Comparison of ENCODE assay signal across 11 cellular contexts in genomic region chr17:47687748-47688147, GRCh38. TPM values are rescaled to one million over a fixed set of nuclear protein-coding genes. Genes with fewer than 3 reads are reported as not detected.
DNase-seq lines count a peak whose midpoint lies in the region; ATAC-seq and TF ChIP-seq lines count a peak whose summit lies in the region.
"Had no signal": no experiment of that assay in that cellular context is flagged by ENCODE, and none has a peak within 500 bp of the region (broad histone marks: within the 10 kb centered on the region; RNA-seq: fewer than 3 reads in every experiment).

No MANE protein-coding gene starts in this region.

- CTCF ChIA-PET in activated CD8-positive, alpha-beta memory T cell treated with anti-CD3 and anti-CD28 coated beads, Interleukin-2, amount 10 ng/mL, durations not matched to agents 7 days and 5 days (lab: Charles Lee): interaction anchor here (0.9 to 2.5 kb wide), 11 partner anchors 9 to 134 kb away, joined by 3 to 11 read pairs (median 3); partner anchors contain the start of genes OSBPL7 and TBX21

- 79% methylated on average over 1 of the region's 1 CpG for WGBS in hepatocyte (ENCODE audit: low lambda C conversion rate, missing lambda C conversion rate)

- H3K4me3 ChIP-seq in RWPE2 (ENCODE audit: severe bottlenecking) (no peak overlapping the region), hepatocyte (no peak overlapping the region)
- H3K4me3 ChIP-seq: colonic mucosa had no signal

- peak; percentile 51 for DNase-seq in activated CD8-positive, alpha-beta memory T cell treated with anti-CD3 and anti-CD28 coated beads, Interleukin-2, amount 50 U/mL, for 48 hours
- DNase-seq in activated CD8-positive, alpha-beta memory T cell treated with anti-CD3 and anti-CD28 coated beads, Interleukin-2, amount 10 ng/mL, durations not matched to agents 7 days and 5 days: no peak
- no peak for DNase-seq in RWPE2 (ENCODE audit: low spot score)
- no peak for DNase-seq in hepatocyte (ENCODE audit: low spot score)
- peak; percentile 24 for DNase-seq in stimulated activated CD8-positive, alpha-beta memory T cell treated with anti-CD3 and anti-CD28 coated beads, Interleukin-4, amount 100 ng/mL, for 48 hours
- no peak for DNase-seq in NCI-H146 (lab: John Stamatoyannopoulos, UW)
- DNase-seq in NCI-H146 treated with DMSO at 0.1 percent for 48 hours (lab: John Stamatoyannopoulos, UW; ENCODE audit: unreplicated experiment): no peak
- DNase-seq: colonic mucosa, NCI-H2081 treated with DMSO at 0.1 percent for 48 hours, right cardiac atrium had no signal

- no peak overlapping the region for H3K4me2 ChIP-seq in hepatocyte

- H3K4me1 Mint-ChIP-seq in activated CD8-positive, alpha-beta memory T cell treated with anti-CD3 and anti-CD28 coated beads, Interleukin-2, amount 10 ng/mL, durations not matched to agents 7 days and 5 days: peaks cover 21% of the 10 kb centered on the region

- TF ChIP-seq CTCF in RWPE2 (IDR thresholded peaks at IDR 0.05; ENCODE audit: poor library complexity, severe bottlenecking) (no peak), hepatocyte (IDR thresholded peaks at IDR 0.05; ENCODE audit: poor library complexity) (no peak)

- no peaks in the 10 kb centered on the region for H3K9me3 Mint-ChIP-seq in activated CD8-positive, alpha-beta memory T cell treated with anti-CD3 and anti-CD28 coated beads, Interleukin-2, amount 10 ng/mL, durations not matched to agents 7 days and 5 days (ENCODE audit: low read depth)

- peaks cover 39% of the 10 kb centered on the region for H3K36me3 Mint-ChIP-seq in activated CD8-positive, alpha-beta memory T cell treated with anti-CD3 and anti-CD28 coated beads, Interleukin-2, amount 10 ng/mL, durations not matched to agents 7 days and 5 days

- no peaks in the 10 kb centered on the region for H4K20me1 ChIP-seq in hepatocyte (ENCODE audit: insufficient read depth, poor library complexity, severe bottlenecking)

- H3K4me3 Mint-ChIP-seq in activated CD8-positive, alpha-beta memory T cell treated with anti-CD3 and anti-CD28 coated beads, Interleukin-2, amount 10 ng/mL, durations not matched to agents 7 days and 5 days: no peak overlapping the region

- H3K36me3 ChIP-seq in RWPE2 (ENCODE audit: low read depth) (peaks cover 33% of the 10 kb centered on the region), hepatocyte (replicated peaks; ENCODE audit: insufficient read depth, low read depth) (no peaks in the 10 kb centered on the region)
- H3K36me3 ChIP-seq: colonic mucosa had no signal

- H3K27ac Mint-ChIP-seq in activated CD8-positive, alpha-beta memory T cell treated with anti-CD3 and anti-CD28 coated beads, Interleukin-2, amount 10 ng/mL, durations not matched to agents 7 days and 5 days: no peak overlapping the region

- H3K9me3 ChIP-seq in RWPE2 (ENCODE audit: severe bottlenecking): no peaks in the 10 kb centered on the region
- H3K9me3 ChIP-seq in hepatocyte (ENCODE audit: low read depth): no peaks in the 10 kb centered on the region
- H3K9me3 ChIP-seq: colonic mucosa had no signal

- H3K27me3 Mint-ChIP-seq in activated CD8-positive, alpha-beta memory T cell treated with anti-CD3 and anti-CD28 coated beads, Interleukin-2, amount 10 ng/mL, durations not matched to agents 7 days and 5 days: peaks cover 3% of the 10 kb centered on the region

- ATAC-seq in activated CD8-positive, alpha-beta memory T cell treated with anti-CD3 and anti-CD28 coated beads, Interleukin-2, amount 10 ng/mL, durations not matched to agents 7 days and 5 days: no peak
- ATAC-seq in RWPE2 (ENCODE audit: low read depth) (peak; percentile 35; the same call in 2 of the 3 replicates), HG02870 (IDR thresholded peaks at IDR 0.05; ENCODE audit: unreplicated experiment) (no peak)

- H3K27me3 ChIP-seq in RWPE2 (ENCODE audit: insufficient read depth, poor library complexity, severe bottlenecking) (no peaks in the 10 kb centered on the region), hepatocyte (no peaks in the 10 kb centered on the region)
- H3K27me3 ChIP-seq: colonic mucosa had no signal

- peak overlapping the region; percentile 35 for H3K27ac ChIP-seq in RWPE2 (ENCODE audit: poor library complexity, severe bottlenecking)
- peak overlapping the region; percentile 1 for H3K27ac ChIP-seq in hepatocyte
- H3K27ac ChIP-seq: colonic mucosa had no signal

- H3K4me1 ChIP-seq in RWPE2 (ENCODE audit: insufficient read depth, poor library complexity, severe bottlenecking): no peaks in the 10 kb centered on the region
- peaks cover 2% of the 10 kb centered on the region for H3K4me1 ChIP-seq in hepatocyte (ENCODE audit: insufficient read depth)
- H3K4me1 ChIP-seq: colonic mucosa had no signal

- H3K9me2 ChIP-seq in hepatocyte (replicated peaks; ENCODE audit: insufficient read depth): no peaks in the 10 kb centered on the region

- H3K79me2 ChIP-seq in hepatocyte: no peaks in the 10 kb centered on the region

- H2AFZ ChIP-seq in hepatocyte: no peak overlapping the region

RNA-seq across cellular contexts. Expression of gene TBKBP1, which starts 6.2 kb away (rescaled TPM):
- total RNA-seq in activated CD8-positive, alpha-beta memory T cell treated with anti-CD3 and anti-CD28 coated beads, Interleukin-2, amount 10 ng/mL, durations not matched to agents 7 days and 5 days: 1 to 10 TPM; 2.6 to 3.0 TPM
- 15.5 and 17.8 TPM in 2 replicates for total RNA-seq in hepatocyte
- 5.6 and 7.5 TPM in 2 replicates for polyA plus RNA-seq in hepatocyte

RNA-seq across cellular contexts. Expression of gene KPNB1, which starts 38.0 kb away (rescaled TPM):
- 100 to 1,000 TPM; 413 to 525 TPM for total RNA-seq in activated CD8-positive, alpha-beta memory T cell treated with anti-CD3 and anti-CD28 coated beads, Interleukin-2, amount 10 ng/mL, durations not matched to agents 7 days and 5 days
- total RNA-seq in hepatocyte: 174 and 194 TPM in 2 replicates
- polyA plus RNA-seq in hepatocyte: 56.8 and 59.5 TPM in 2 replicates

RNA-seq across cellular contexts. Expression of gene TBX21, which starts 45.3 kb away (rescaled TPM):
- 10 to 100 TPM; 59.0 to 68.4 TPM for total RNA-seq in activated CD8-positive, alpha-beta memory T cell treated with anti-CD3 and anti-CD28 coated beads, Interleukin-2, amount 10 ng/mL, durations not matched to agents 7 days and 5 days
- not detected in 2 replicates for total RNA-seq in hepatocyte
- polyA plus RNA-seq in hepatocyte: not detected in 2 replicates

Comparison
In these comparisons a context has a peak if more than half of its experiments do, and no peak if none do; other contexts are left out.
1. DNase-seq: peak in activated CD8-positive, alpha-beta memory T cell treated with anti-CD3 and anti-CD28 coated beads, Interleukin-2, amount 50 U/mL, for 48 hours (single experiment) and stimulated activated CD8-positive, alpha-beta memory T cell treated with anti-CD3 and anti-CD28 coated beads, Interleukin-4, amount 100 ng/mL, for 48 hours (single experiment); none in activated CD8-positive, alpha-beta memory T cell treated with anti-CD3 and anti-CD28 coated beads, Interleukin-2, amount 10 ng/mL, durations not matched to agents 7 days and 5 days (single experiment), RWPE2 (single experiment), hepatocyte (single experiment), NCI-H146 (single experiment) and NCI-H146 treated with DMSO at 0.1 percent for 48 hours (single experiment).
2. RNA of gene TBX21, which starts 45.3 kb away (total RNA-seq): 59.0 to 68.4 TPM in activated CD8-positive, alpha-beta memory T cell treated with anti-CD3 and anti-CD28 coated beads, Interleukin-2, amount 10 ng/mL, durations not matched to agents 7 days and 5 days; not detected in hepatocyte; every median in the first group is over 10 times any median in the second.